ENCODE assay signal across 13 cellular contexts in genomic region chr2:219626540-219626939, GRCh38. TPM values are rescaled to one million over a fixed set of nuclear protein-coding genes. Genes with fewer than 3 reads are reported as not detected.
DNase-seq lines count a peak whose midpoint lies in the region; ATAC-seq and TF ChIP-seq lines count a peak whose summit lies in the region.
"Had no signal": no experiment of that assay in that cellular context is flagged by ENCODE, and none has a peak within 500 bp of the region (broad histone marks: within the 10 kb centered on the region; RNA-seq: fewer than 3 reads in every experiment).

No MANE protein-coding gene starts in this region.

- H3K27ac Mint-ChIP-seq in CD4-positive, alpha-beta T cell: no peak overlapping the region
- peak overlapping the region; percentile 47 for H3K27ac Mint-ChIP-seq in Calu3 (ENCODE audit: unreplicated experiment)
- no peak overlapping the region for H3K27ac Mint-ChIP-seq in activated naive CD8-positive, alpha-beta T cell treated with anti-CD3 and anti-CD28 coated beads, Interleukin-2, amount 50 U/mL, for 24 hours
- H3K27ac Mint-ChIP-seq in naive thymus-derived CD4-positive, alpha-beta T cell: peak overlapping the region in 1 of 9 donors; percentile 89

- H3K4me3 Mint-ChIP-seq in CD4-positive, alpha-beta T cell: peak overlapping the region; percentile 81
- peak overlapping the region; percentile 65 for H3K4me3 Mint-ChIP-seq in Calu3 (ENCODE audit: low read depth, unreplicated experiment)
- peak overlapping the region; percentile 55 for H3K4me3 Mint-ChIP-seq in activated naive CD8-positive, alpha-beta T cell treated with anti-CD3 and anti-CD28 coated beads, Interleukin-2, amount 50 U/mL, for 24 hours
- peak overlapping the region; percentile 55 to 86 (median 73) for H3K4me3 Mint-ChIP-seq in naive thymus-derived CD4-positive, alpha-beta T cell

- ATAC-seq in CD4-positive, alpha-beta T cell (ENCODE audit: poor library complexity): no peak
- no peak for ATAC-seq in activated naive CD8-positive, alpha-beta T cell treated with anti-CD3 and anti-CD28 coated beads, Interleukin-2, amount 50 U/mL, for 24 hours
- no peak for ATAC-seq in naive thymus-derived CD4-positive, alpha-beta T cell

- DNase-seq in CD4-positive, alpha-beta T cell: no peak
- DNase-seq in Calu3 (no peak), Karpas-422 (no peak), SKM-1 (lab: John Stamatoyannopoulos, UW; ENCODE audit: unreplicated experiment) (no peak), NCI-H1417 treated with DMSO at 0.1 percent for 48 hours (lab: John Stamatoyannopoulos, UW) (no peak), SW 1271 (lab: John Stamatoyannopoulos, UW) (no peak)
- no peak for DNase-seq in activated naive CD8-positive, alpha-beta T cell treated with anti-CD3 and anti-CD28 coated beads, Interleukin-2, amount 50 U/mL, for 24 hours
- DNase-seq in naive thymus-derived CD4-positive, alpha-beta T cell: no peak
- DNase-seq: COR-L47, dermis blood vessel endothelial cell, MV-4-11, SHP77 had no signal

- no peak overlapping the region for H3K27ac ChIP-seq in CD4-positive, alpha-beta T cell (ENCODE audit: low read depth, low read length)
- no peak overlapping the region for H3K27ac ChIP-seq in naive thymus-derived CD4-positive, alpha-beta T cell (ENCODE audit: low read depth, low read length)
- no peak overlapping the region for H3K27ac ChIP-seq in Karpas-422 (ENCODE audit: low read length)
- H3K27ac ChIP-seq: thoracic aorta had no signal

- no peaks in the 10 kb centered on the region for H3K36me3 Mint-ChIP-seq in CD4-positive, alpha-beta T cell (ENCODE audit: low read depth)
- H3K36me3 Mint-ChIP-seq in Calu3 (ENCODE audit: insufficient read depth, unreplicated experiment): peaks cover 14% of the 10 kb centered on the region
- no peaks in the 10 kb centered on the region for H3K36me3 Mint-ChIP-seq in activated naive CD8-positive, alpha-beta T cell treated with anti-CD3 and anti-CD28 coated beads, Interleukin-2, amount 50 U/mL, for 24 hours (ENCODE audit: low read depth)
- no peaks in the 10 kb centered on the region for H3K36me3 Mint-ChIP-seq in naive thymus-derived CD4-positive, alpha-beta T cell

- H3K4me3 ChIP-seq in naive thymus-derived CD4-positive, alpha-beta T cell (ENCODE audit: low read length): no peak overlapping the region
- H3K4me3 ChIP-seq in Karpas-422 (ENCODE audit: low read length): no peak overlapping the region

- no peak overlapping the region for H3K9ac ChIP-seq in Karpas-422 (ENCODE audit: low read length)

- H4K20me1 ChIP-seq in Karpas-422 (ENCODE audit: insufficient read depth, low read depth, low read length): no peaks in the 10 kb centered on the region

- H3K4me1 Mint-ChIP-seq in CD4-positive, alpha-beta T cell (ENCODE audit: low read depth): peaks cover 5% of the 10 kb centered on the region
- H3K4me1 Mint-ChIP-seq in Calu3 (ENCODE audit: low read depth, unreplicated experiment): peaks cover 8% of the 10 kb centered on the region
- peaks cover 11% of the 10 kb centered on the region for H3K4me1 Mint-ChIP-seq in activated naive CD8-positive, alpha-beta T cell treated with anti-CD3 and anti-CD28 coated beads, Interleukin-2, amount 50 U/mL, for 24 hours
- H3K4me1 Mint-ChIP-seq in naive thymus-derived CD4-positive, alpha-beta T cell: peaks cover 0 to 7% (median 6%) of the 10 kb centered on the region in 7 donors

- intact Hi-C loops in CD4-positive, alpha-beta T cell (cut with DNase I, micrococcal nuclease): no loop called here
- intact Hi-C loops in Calu3 (cut with micrococcal nuclease; ENCODE audit: unreplicated experiment): no loop called here
- intact Hi-C loops in naive thymus-derived CD4-positive, alpha-beta T cell (cut with micrococcal nuclease): no loop called here

- no peaks in the 10 kb centered on the region for H3K9me2 ChIP-seq in Karpas-422 (replicated peaks; ENCODE audit: insufficient read depth, low read length)

- no peak overlapping the region for H2AFZ ChIP-seq in Karpas-422 (ENCODE audit: low read length)

- no peaks in the 10 kb centered on the region for H3K9me3 Mint-ChIP-seq in CD4-positive, alpha-beta T cell
- H3K9me3 Mint-ChIP-seq in Calu3 (ENCODE audit: low read depth, unreplicated experiment): no peaks in the 10 kb centered on the region
- no peaks in the 10 kb centered on the region for H3K9me3 Mint-ChIP-seq in activated naive CD8-positive, alpha-beta T cell treated with anti-CD3 and anti-CD28 coated beads, Interleukin-2, amount 50 U/mL, for 24 hours
- no peaks in the 10 kb centered on the region for H3K9me3 Mint-ChIP-seq in naive thymus-derived CD4-positive, alpha-beta T cell

- H3K9me3 ChIP-seq in CD4-positive, alpha-beta T cell (ENCODE audit: control insufficient read depth, low read length): no peaks in the 10 kb centered on the region
- no peaks in the 10 kb centered on the region for H3K9me3 ChIP-seq in naive thymus-derived CD4-positive, alpha-beta T cell (ENCODE audit: control insufficient read depth in 2 of 3, low read length in 3 of 3)
- H3K9me3 ChIP-seq in Karpas-422 (ENCODE audit: low read length): no peaks in the 10 kb centered on the region
- H3K9me3 ChIP-seq: thoracic aorta had no signal

- H3K4me1 ChIP-seq in naive thymus-derived CD4-positive, alpha-beta T cell (ENCODE audit: control insufficient read depth in 2 of 2, insufficient read depth in 2 of 2, low read length in 2 of 2): no peaks in the 10 kb centered on the region
- H3K4me1 ChIP-seq in Karpas-422 (ENCODE audit: low read length): no peaks in the 10 kb centered on the region

- H3K36me3 ChIP-seq in naive thymus-derived CD4-positive, alpha-beta T cell (ENCODE audit: control insufficient read depth in 2 of 3, insufficient read depth in 3 of 3, low read length in 3 of 3): no peaks in the 10 kb centered on the region
- no peaks in the 10 kb centered on the region for H3K36me3 ChIP-seq in Karpas-422 (ENCODE audit: insufficient read depth, low read length)
- H3K36me3 ChIP-seq: thoracic aorta had no signal

- H3K27me3 Mint-ChIP-seq in CD4-positive, alpha-beta T cell: peaks cover 46% of the 10 kb centered on the region
- H3K27me3 Mint-ChIP-seq in Calu3 (ENCODE audit: unreplicated experiment): peaks cover 9% of the 10 kb centered on the region
- H3K27me3 Mint-ChIP-seq in activated naive CD8-positive, alpha-beta T cell treated with anti-CD3 and anti-CD28 coated beads, Interleukin-2, amount 50 U/mL, for 24 hours: peaks cover 28% of the 10 kb centered on the region
- H3K27me3 Mint-ChIP-seq in naive thymus-derived CD4-positive, alpha-beta T cell: peaks cover 17 to 50% (median 21%) of the 10 kb centered on the region in 5 donors

- CTCF ChIA-PET in CD4-positive, alpha-beta T cell (lab: Charles Lee): no interaction called here
- CTCF ChIA-PET in Calu3 (lab: Charles Lee): interaction anchor here (0.5 kb wide), 1 partner anchor 60 kb away, joined by 3 read pairs; no protein-coding TSS in a partner anchor
- CTCF ChIA-PET in naive thymus-derived CD4-positive, alpha-beta T cell (lab: Charles Lee): no interaction called here

- no peak for TF ChIP-seq CTCF in CD4-positive, alpha-beta T cell (IDR thresholded peaks at IDR 0.05)
- no peak for TF ChIP-seq CTCF in Calu3 (IDR thresholded peaks at IDR 0.05; ENCODE audit: unreplicated experiment)

- BruUV-seq in Calu3 (replicated peaks; lab: Mats Ljungman, UMichigan): TSS peak; percentile 56

- POLR2A ChIA-PET in CD4-positive, alpha-beta T cell (lab: Charles Lee): no interaction called here
- POLR2A ChIA-PET in naive thymus-derived CD4-positive, alpha-beta T cell (lab: Charles Lee): no interaction called here

- H3K4me2 ChIP-seq in Karpas-422 (ENCODE audit: low read depth, low read length, poor library complexity, severe bottlenecking): no peak overlapping the region

- H3K27me3 ChIP-seq in CD4-positive, alpha-beta T cell (ENCODE audit: control insufficient read depth, insufficient read depth, low read length): peaks cover 29% of the 10 kb centered on the region
- peaks cover 6 to 7% of the 10 kb centered on the region in 2 donors for H3K27me3 ChIP-seq in naive thymus-derived CD4-positive, alpha-beta T cell (ENCODE audit: control insufficient read depth in 2 of 2, insufficient read depth in 2 of 2, low read length in 2 of 2)
- no peaks in the 10 kb centered on the region for H3K27me3 ChIP-seq in Karpas-422 (ENCODE audit: low read length)

- no peaks in the 10 kb centered on the region for H3K79me2 ChIP-seq in Karpas-422 (ENCODE audit: low read length)

RNA-seq across cellular contexts. Expression of gene SLC4A3, which starts 0.9 kb away (rescaled TPM):
- under 1 TPM; 0.16 to 0.20 TPM for total RNA-seq in CD4-positive, alpha-beta T cell
- total RNA-seq in Calu3 (2022): 14.9 and 20.2 TPM in 2 replicates
- total RNA-seq in naive thymus-derived CD4-positive, alpha-beta T cell: 1 to 10 TPM in 1 of 5 experiments, under 1 TPM in 2, not detected in 2; 0.19 to 3.4 (median 0.34) TPM
- not detected for polyA plus RNA-seq in naive thymus-derived CD4-positive, alpha-beta T cell
- total RNA-seq in Karpas-422 (2014; rRNA removed; shearing (Covaris generic); ENCODE audit: low replicate concordance): not detected in 2 replicates

RNA-seq across cellular contexts. Expression of gene STK11IP, which starts 28.9 kb away (rescaled TPM):
- 10 to 100 TPM; 23.9 to 27.2 TPM for total RNA-seq in CD4-positive, alpha-beta T cell
- 29.3 and 32.5 TPM in 2 replicates for total RNA-seq in Calu3 (2022)
- total RNA-seq in naive thymus-derived CD4-positive, alpha-beta T cell: 10 to 100 TPM; 33.6 to 46.4 (median 42.6) TPM
- 10 to 100 TPM in 1 of 2 donors, 1 to 10 TPM in 1; 6.8 to 13.0 TPM for polyA plus RNA-seq in naive thymus-derived CD4-positive, alpha-beta T cell
- total RNA-seq in Karpas-422 (2014; rRNA removed; shearing (Covaris generic); ENCODE audit: low replicate concordance): 19.8 and 24.0 TPM in 2 replicates

RNA-seq across cellular contexts. Expression of gene INHA, which starts 54.4 kb away (rescaled TPM):
- not detected for total RNA-seq in CD4-positive, alpha-beta T cell
- total RNA-seq in Calu3 (2022): 0.80 and 0.83 TPM in 2 replicates
- total RNA-seq in naive thymus-derived CD4-positive, alpha-beta T cell: under 1 TPM in 1 of 5 experiments, not detected in 4; 0.21 TPM
- not detected for polyA plus RNA-seq in naive thymus-derived CD4-positive, alpha-beta T cell
- total RNA-seq in Karpas-422 (2014; rRNA removed; shearing (Covaris generic); ENCODE audit: low replicate concordance): not detected in 2 replicates
- total RNA-seq: dermis blood vessel endothelial cell had no signal

RNA-seq across cellular contexts. Expression of gene OBSL1, which starts 55.2 kb away (rescaled TPM):
- under 1 TPM; 0.31 to 0.49 TPM for total RNA-seq in CD4-positive, alpha-beta T cell
- total RNA-seq in Calu3 (2022): 65.9 and 76.5 TPM in 2 replicates
- total RNA-seq in naive thymus-derived CD4-positive, alpha-beta T cell: 1 to 10 TPM in 2 of 5 experiments, under 1 TPM in 1, not detected in 2; 0.19 to 7.1 (median 4.0) TPM
- not detected for polyA plus RNA-seq in naive thymus-derived CD4-positive, alpha-beta T cell
- total RNA-seq in Karpas-422 (2014; rRNA removed; shearing (Covaris generic); ENCODE audit: low replicate concordance): not detected in 2 replicates
